Comparison of ENCODE assay signal across 29 cellular contexts in the genomic region with DNA sequence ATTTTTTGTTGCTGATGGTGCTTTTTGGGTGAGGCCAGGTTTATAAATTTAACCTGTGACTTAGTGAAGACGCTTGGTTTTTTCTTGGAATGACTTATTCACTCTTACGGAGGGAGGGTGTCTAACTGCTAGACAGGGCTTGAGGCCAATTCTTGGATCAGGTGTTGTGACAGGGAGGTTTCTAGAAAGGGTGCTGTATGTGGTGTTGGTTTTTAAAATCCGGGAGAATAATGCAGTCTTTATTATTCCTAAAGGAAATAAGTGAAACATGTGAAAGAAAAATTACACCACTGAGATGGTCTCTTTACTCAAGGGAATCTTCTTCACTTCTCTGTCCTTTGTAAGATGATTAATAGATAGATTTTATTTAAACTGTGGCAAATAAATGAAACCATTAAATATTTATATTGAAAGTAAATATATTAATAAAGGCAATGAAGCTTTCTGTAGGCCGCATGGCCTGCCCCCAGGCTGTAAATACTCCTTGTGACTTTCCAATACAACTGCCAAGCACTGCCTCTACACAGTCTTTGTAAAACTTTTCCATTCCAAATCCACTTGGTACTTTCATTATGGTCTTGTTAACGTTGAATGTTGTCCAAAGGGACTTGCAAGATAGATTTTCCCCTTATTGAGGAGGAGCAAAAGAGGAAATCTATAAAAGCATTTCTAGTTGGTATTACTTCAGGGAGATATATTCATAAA.
"Had no signal": no experiment of that assay in that cellular context is flagged by ENCODE, and none has a peak within 500 bp of the region (broad histone marks: within the 10 kb centered on the region; RNA-seq: fewer than 3 reads in every experiment).

No MANE protein-coding gene starts in this region.

- FAIRE-seq: astrocyte, bronchial epithelial cell had no signal

- DNase-seq: activated effector memory CD4-positive, alpha-beta T cell treated with anti-CD3 and anti-CD28 coated beads, Interleukin-2, amount 50 U/mL, for 16 hours; activated effector memory CD4-positive, alpha-beta T cell treated with Interleukin-2 at 50 U/mL for 16 hours; activated gamma-delta T cell; activated gamma-delta T cell treated with Interleukin-2 at 50 U/mL for 16 hours; activated naive CD4-positive, alpha-beta T cell; activated naive CD4-positive, alpha-beta T cell treated with anti-CD3 and anti-CD28 coated beads for 36 hours; activated naive CD4-positive, alpha-beta T cell treated with anti-CD3 and anti-CD28 coated beads, Interleukin-2, amount 10 ng/mL, durations not matched to agents 7 days and 5 days; activated naive CD4-positive, alpha-beta T cell treated with anti-CD3 and anti-CD28 coated beads, Interleukin-2, amount 50 U/mL, for 16 hours; activated naive CD4-positive, alpha-beta T cell treated with Interleukin-2 at 50 U/mL for 16 hours; activated naive CD8-positive, alpha-beta T cell treated with anti-CD3 and anti-CD28 coated beads for 36 hours; activated naive CD8-positive, alpha-beta T cell treated with anti-CD3 and anti-CD28 coated beads, Interleukin-2, amount 10 ng/mL, durations not matched to agents 7 days and 5 days; activated naive CD8-positive, alpha-beta T cell treated with anti-CD3 and anti-CD28 coated beads, Interleukin-2, amount 50 U/mL, for 24 hours; activated T-cell treated with anti-CD3 and anti-CD28 coated beads, Interleukin-2, amount 50 U/mL, for 1 hour; activated T-cell treated with anti-CD3 and anti-CD28 coated beads, Interleukin-2, amount 50 U/mL, for 24 hours; activated T-cell treated with anti-CD3 and anti-CD28 coated beads, Interleukin-2, amount 50 U/mL, for 4 hours; activated T-cell treated with anti-CD3 and anti-CD28 coated beads, Interleukin-2, amount 50 U/mL, for 48 hours; activated T-cell treated with anti-CD3 and anti-CD28 coated beads, Interleukin-2, amount 50 U/mL, for 72 hours; adrenal gland; amniotic stem cell; amygdala; anterior cingulate cortex; aorta; body of pancreas; brain microvascular endothelial cell; caudate nucleus; central memory CD4-positive, alpha-beta T cell; cerebellar nuclear complex had no signal
